8 cellular contexts compared by ENCODE assay signal in the genomic region with DNA sequence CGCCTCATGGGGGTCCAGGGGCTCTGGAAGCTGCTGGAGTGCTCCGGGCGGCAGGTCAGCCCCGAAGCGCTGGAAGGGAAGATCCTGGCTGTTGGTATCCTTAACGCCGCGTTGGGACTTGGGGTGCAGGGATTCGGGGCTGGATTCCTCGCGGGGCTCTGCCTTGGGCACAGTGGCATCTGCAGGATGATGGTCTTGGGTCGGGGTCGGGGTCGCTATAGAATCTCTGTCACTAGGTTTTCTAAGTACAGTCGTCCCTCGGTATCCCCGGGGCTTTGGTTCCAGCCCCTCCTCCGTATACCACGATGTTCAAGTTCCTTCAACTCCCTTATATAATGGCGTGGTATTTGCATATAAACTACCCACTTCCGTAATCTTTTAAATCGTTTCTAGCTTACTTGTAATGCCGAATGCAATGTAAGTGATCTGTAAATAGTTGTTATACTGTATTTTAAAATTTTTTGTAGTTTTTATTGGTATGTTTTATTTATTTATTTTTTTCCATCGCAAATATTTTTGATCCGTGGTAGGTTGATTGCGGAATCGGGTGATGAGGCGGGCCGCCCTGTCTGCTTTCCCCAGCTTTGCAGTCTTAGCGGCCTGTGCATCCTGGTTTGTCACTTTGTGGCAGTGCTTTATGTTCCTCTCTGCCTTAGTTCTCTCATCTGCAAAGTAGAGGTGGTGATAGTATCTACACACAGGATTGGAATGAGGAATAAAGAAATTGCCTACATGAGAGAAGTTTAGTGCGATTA.
DNase-seq lines count a peak whose midpoint lies in the region; ATAC-seq lines count a peak whose summit lies in the region.

No MANE protein-coding gene starts in this region.

- peak overlapping the region; percentile 99 for H3K9ac ChIP-seq in mucosa of stomach (ENCODE audit: low read length)

- peak; percentile 27 for DNase-seq in AG08395 (ENCODE audit: low spot score)
- peak; percentile 42 for DNase-seq in NCI-H526 treated with DMSO at 0.1 percent for 48 hours (lab: John Stamatoyannopoulos, UW)
- peak; percentile 11 for DNase-seq in activated CD8-positive, alpha-beta memory T cell treated with anti-CD3 and anti-CD28 coated beads, Interleukin-2, amount 50 U/mL, for 1 hour (ENCODE audit: extremely low read depth)
- no peak for DNase-seq in epithelial cell of prostate (ENCODE audit: low read depth, low spot score)
- peak; percentile 65 for DNase-seq in superior temporal gyrus (ENCODE audit: extremely low spot score)

- H3K27ac ChIP-seq in epithelial cell of prostate: peak overlapping the region; percentile 94

- H3K4me3 ChIP-seq in mucosa of stomach (ENCODE audit: low read length): peak overlapping the region; percentile 94

- peaks cover 4% of the 10 kb centered on the region for H3K4me1 ChIP-seq in mucosa of stomach (ENCODE audit: control insufficient read depth, insufficient read depth, low read length)

- no peaks in the 10 kb centered on the region for H3K9me3 ChIP-seq in mucosa of stomach (ENCODE audit: control insufficient read depth, low read length)

- no peaks in the 10 kb centered on the region for H3K36me3 ChIP-seq in mucosa of stomach (ENCODE audit: control insufficient read depth, insufficient read depth, low read length)

- no peaks in the 10 kb centered on the region for H3K27me3 ChIP-seq in mucosa of stomach (ENCODE audit: control insufficient read depth, insufficient read depth, low read length)

- ATAC-seq in GM18867 (IDR thresholded peaks at IDR 0.05; ENCODE audit: unreplicated experiment) (peak; percentile 42), HG03066 (IDR thresholded peaks at IDR 0.05; ENCODE audit: low read depth, unreplicated experiment) (peak; percentile 36)
